Comparison of ENCODE assay signal across 23 cellular contexts in genomic region chr2:144971937-144972336, GRCh38.
"Had no signal": no experiment of that assay in that cellular context is flagged by ENCODE, and none has a peak within 500 bp of the region (broad histone marks: within the 10 kb centered on the region; RNA-seq: fewer than 3 reads in every experiment).

No MANE protein-coding gene starts in this region.

- H3K27me3 ChIP-seq: colonic mucosa, esophagus squamous epithelium, gastrocnemius medialis, heart right ventricle, left lung had no signal

- H3K4me1 ChIP-seq: colonic mucosa, esophagus squamous epithelium, gastrocnemius medialis, heart right ventricle, left lung, lower lobe of right lung had no signal

- H3K27ac Mint-ChIP-seq: dendritic cell treated with granulocyte-macrophage colony-stimulating factor and Interleukin-4, amounts not matched to agents 40 ng/mL and 50 ng/mL, for 4 days; effector memory CD8-positive, alpha-beta T cell; endodermal cell; mesothelial cell of epicardium; naive B cell had no signal

- H3K4me3 ChIP-seq: colonic mucosa, esophagus squamous epithelium, gastrocnemius medialis, heart right ventricle, left lung, lower lobe of right lung, mucosa of descending colon had no signal

- H3K9me3 ChIP-seq: colonic mucosa, gastrocnemius medialis, mucosa of descending colon had no signal

- H3K27ac ChIP-seq: colonic mucosa, epithelial cell of prostate, esophagus squamous epithelium, gastrocnemius medialis, heart right ventricle, left lung, lower lobe of right lung had no signal

- H3K4me3 Mint-ChIP-seq: dendritic cell treated with granulocyte-macrophage colony-stimulating factor and Interleukin-4, amounts not matched to agents 40 ng/mL and 50 ng/mL, for 4 days; effector memory CD8-positive, alpha-beta T cell; endodermal cell; mesothelial cell of epicardium; naive B cell had no signal

- ATAC-seq: effector memory CD8-positive, alpha-beta T cell; esophagus mucosa; gastrocnemius medialis; heart right ventricle; left cardiac atrium; left lung; left ventricle myocardium superior; lower lobe of right lung; mucosa of descending colon had no signal

- H3K4me1 Mint-ChIP-seq: endodermal cell, naive B cell had no signal

- DNase-seq: colonic mucosa; cortex of kidney; effector CD8-positive, alpha-beta T cell; effector memory CD8-positive, alpha-beta T cell; endodermal cell; erythroblast; esophagus squamous epithelium; foreskin melanocyte; gastrocnemius medialis; glutamatergic neuron; heart right ventricle; hippocampal formation; left cardiac atrium; left lung; left ventricle myocardium superior; lower lobe of right lung; mesenchymal stem cell; mucosa of descending colon; naive B cell had no signal

- H3K36me3 ChIP-seq: colonic mucosa, esophagus squamous epithelium, gastrocnemius medialis, heart right ventricle, left lung, lower lobe of right lung had no signal
